8 cellular contexts compared by ENCODE assay signal in the genomic region with DNA sequence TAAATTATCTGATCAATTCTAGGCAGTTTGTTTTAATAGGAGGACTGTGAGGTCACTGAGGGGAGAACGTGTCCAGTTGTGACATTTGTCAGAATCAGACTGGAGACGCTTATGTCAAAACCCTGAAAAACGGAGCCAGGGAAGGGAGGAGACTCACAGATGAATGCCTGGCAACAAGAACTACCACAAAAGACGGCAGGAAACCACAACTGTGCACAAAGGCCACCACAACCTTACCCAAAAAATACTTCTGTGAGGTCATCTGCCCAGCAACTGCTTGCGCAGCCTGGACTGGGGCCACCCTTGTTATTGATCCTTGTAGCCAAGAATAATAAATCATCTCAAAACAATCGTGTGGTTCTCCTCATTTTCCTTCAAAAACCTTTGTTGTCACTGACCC.
DNase-seq lines count a peak whose midpoint lies in the region; ATAC-seq and TF ChIP-seq lines count a peak whose summit lies in the region.

No MANE protein-coding gene starts in this region.

- POLR2A ChIA-PET in activated CD8-positive, alpha-beta T cell treated with anti-CD3 and anti-CD28 coated beads, Interleukin-2, amount 10 ng/mL, durations not matched to agents 7 days and 5 days (lab: Charles Lee): no interaction called here

- intact Hi-C loops in lower leg skin (cut with DNase I; ENCODE audit: low total_unique reads): no loop called here

- peak overlapping the region; percentile 24 for H3K4me3 Mint-ChIP-seq in activated CD8-positive, alpha-beta T cell treated with anti-CD3 and anti-CD28 coated beads, Interleukin-2, amount 10 ng/mL, durations not matched to agents 7 days and 5 days

- no peak for TF ChIP-seq CTCF in lower leg skin (IDR thresholded peaks at IDR 0.05)

- H3K4me1 Mint-ChIP-seq in activated CD8-positive, alpha-beta T cell treated with anti-CD3 and anti-CD28 coated beads, Interleukin-2, amount 10 ng/mL, durations not matched to agents 7 days and 5 days (ENCODE audit: low read depth): peaks cover 22% of the 10 kb centered on the region

- ATAC-seq in GM18511 (IDR thresholded peaks at IDR 0.05; ENCODE audit: unreplicated experiment) (peak; percentile 86), HG03342 (IDR thresholded peaks at IDR 0.05; ENCODE audit: unreplicated experiment) (peak; percentile 52), GM19455 (IDR thresholded peaks at IDR 0.05; ENCODE audit: unreplicated experiment) (no peak)
- peak; percentile 85 for ATAC-seq in activated CD8-positive, alpha-beta T cell treated with anti-CD3 and anti-CD28 coated beads, Interleukin-2, amount 10 ng/mL, durations not matched to agents 7 days and 5 days

- no peaks in the 10 kb centered on the region for H3K9me3 Mint-ChIP-seq in activated CD8-positive, alpha-beta T cell treated with anti-CD3 and anti-CD28 coated beads, Interleukin-2, amount 10 ng/mL, durations not matched to agents 7 days and 5 days (ENCODE audit: insufficient read depth)

- no peak for TF ChIP-seq POLR2A in lower leg skin (IDR thresholded peaks at IDR 0.05)

- H3K36me3 Mint-ChIP-seq in activated CD8-positive, alpha-beta T cell treated with anti-CD3 and anti-CD28 coated beads, Interleukin-2, amount 10 ng/mL, durations not matched to agents 7 days and 5 days (ENCODE audit: low read depth): no peaks in the 10 kb centered on the region

- H3K27ac Mint-ChIP-seq in activated CD8-positive, alpha-beta T cell treated with anti-CD3 and anti-CD28 coated beads, Interleukin-2, amount 10 ng/mL, durations not matched to agents 7 days and 5 days: no peak overlapping the region

- peak; percentile 75 for DNase-seq in activated CD8-positive, alpha-beta T cell treated with anti-CD3 and anti-CD28 coated beads, Interleukin-2, amount 10 ng/mL, durations not matched to agents 7 days and 5 days
- DNase-seq in myocyte (ENCODE audit: low read depth) (peak; percentile 41), inferior parietal cortex (ENCODE audit: extremely low spot score) (no peak), NCI-H69 (lab: John Stamatoyannopoulos, UW) (no peak), lower leg skin (ENCODE audit: low spot score in 2 of 2) (no peak)

- no peak overlapping the region for H3K4me3 ChIP-seq in lower leg skin (ENCODE audit: low read depth, poor library complexity, severe bottlenecking)

- peaks cover 56% of the 10 kb centered on the region for H3K27me3 Mint-ChIP-seq in activated CD8-positive, alpha-beta T cell treated with anti-CD3 and anti-CD28 coated beads, Interleukin-2, amount 10 ng/mL, durations not matched to agents 7 days and 5 days (ENCODE audit: low read depth)

- CTCF ChIA-PET in activated CD8-positive, alpha-beta T cell treated with anti-CD3 and anti-CD28 coated beads, Interleukin-2, amount 10 ng/mL, durations not matched to agents 7 days and 5 days (lab: Charles Lee): no interaction called here

- 52 to 55% methylated on average over 6 of the region's 6 CpGs for WGBS in lower leg skin, 2 donors

Comparison
In these comparisons a context has a peak if more than half of its experiments do, and no peak if none do; other contexts are left out.
1. DNase-seq: peak in activated CD8-positive, alpha-beta T cell treated with anti-CD3 and anti-CD28 coated beads, Interleukin-2, amount 10 ng/mL, durations not matched to agents 7 days and 5 days (single experiment) and myocyte (single experiment); none in inferior parietal cortex (single experiment), NCI-H69 (single experiment) and lower leg skin (0 of 2).